In genomic region chr5:72555871-72556270, GRCh38 we compare ENCODE assay signal across 1 cellular context.
TF ChIP-seq lines count a peak whose summit lies in the region.

No MANE protein-coding gene starts in this region.

TF ChIP-seq in WTC11, 78 proteins besides CTCF, POLR2A, EP300 and RAD21 (continued from another document):
- TF ChIP-seq USF1 (CRISPR knock-in tag; IDR thresholded peaks at IDR 0.05) (no peak), SMAD3 (CRISPR knock-in tag; IDR thresholded peaks at IDR 0.05; ENCODE audit: borderline replicate concordance) (no peak), MLX (CRISPR knock-in tag; IDR thresholded peaks at IDR 0.05) (no peak), ZMAT4 (CRISPR knock-in tag; IDR thresholded peaks at IDR 0.05) (no peak)
TF ChIP-seq in WTC11: peak in this region for 0.
